ENCODE assay signal across 15 cellular contexts in the genomic region with DNA sequence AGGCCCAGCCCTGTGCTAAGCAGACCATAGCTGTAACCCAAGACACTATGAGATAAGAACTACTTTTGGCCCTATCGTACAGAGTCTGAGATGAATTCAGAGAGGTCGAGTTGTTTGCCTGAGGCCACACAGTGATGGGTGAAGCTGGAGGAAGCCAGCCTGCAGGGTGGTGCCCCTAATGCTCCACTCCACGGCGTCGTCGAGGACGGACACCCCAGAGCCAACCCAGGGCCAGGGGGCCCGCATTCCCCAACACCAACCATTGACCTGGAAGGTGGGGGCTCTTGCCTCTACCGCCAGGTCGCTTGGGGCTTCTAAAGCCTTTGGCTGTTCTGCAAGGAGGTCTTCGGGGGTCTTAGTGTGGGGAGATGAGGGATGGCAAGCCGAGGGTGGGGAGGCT.
"Had no signal": no experiment of that assay in that cellular context is flagged by ENCODE, and none has a peak within 500 bp of the region (broad histone marks: within the 10 kb centered on the region; RNA-seq: fewer than 3 reads in every experiment).

No MANE protein-coding gene starts in this region.

- H3K27me3 Mint-ChIP-seq: activated CD4-positive, alpha-beta T cell treated with anti-CD3 and anti-CD28 coated beads, Interleukin-2, amount 10 ng/mL, durations not matched to agents 24 days and 14 days had no signal

- DNase-seq: activated CD4-positive, alpha-beta T cell treated with anti-CD3 and anti-CD28 coated beads, Interleukin-2, amount 10 ng/mL, durations not matched to agents 24 days and 14 days; activated CD8-positive, alpha-beta T cell treated with anti-CD3 and anti-CD28 coated beads for 36 hours; activated naive CD4-positive, alpha-beta T cell treated with anti-CD3 and anti-CD28 coated beads, Interleukin-2, amount 10 ng/mL, durations not matched to agents 7 days and 5 days; activated naive CD8-positive, alpha-beta T cell treated with anti-CD3 and anti-CD28 coated beads, Interleukin-2, amount 50 U/mL, for 24 hours; activated T-cell treated with anti-CD3 and anti-CD28 coated beads, Interleukin-2, amount 50 U/mL, for 4 hours; central memory CD4-positive, alpha-beta T cell; foreskin melanocyte; glutamatergic neuron; stimulated activated CD4-positive, alpha-beta T cell treated with anti-CD3 and anti-CD28 coated beads, Interleukin-15, amount 100 ng/mL, for 24 hours; stimulated activated CD4-positive, alpha-beta T cell treated with anti-CD3 and anti-CD28 coated beads, Interleukin-2, amount 100 ng/mL, for 48 hours; T1000 had no signal

- H3K36me3 Mint-ChIP-seq: activated naive CD4-positive, alpha-beta T cell treated with anti-CD3 and anti-CD28 coated beads, Interleukin-2, amount 10 ng/mL, durations not matched to agents 7 days and 5 days; brain; mesothelial cell of epicardium had no signal

- H3K9me3 Mint-ChIP-seq: activated CD4-positive, alpha-beta T cell treated with anti-CD3 and anti-CD28 coated beads, Interleukin-2, amount 10 ng/mL, durations not matched to agents 24 days and 14 days; activated CD8-positive, alpha-beta T cell treated with anti-CD3 and anti-CD28 coated beads for 36 hours; activated naive CD4-positive, alpha-beta T cell treated with anti-CD3 and anti-CD28 coated beads, Interleukin-2, amount 10 ng/mL, durations not matched to agents 7 days and 5 days; activated naive CD8-positive, alpha-beta T cell treated with anti-CD3 and anti-CD28 coated beads, Interleukin-2, amount 50 U/mL, for 24 hours; activated T-cell treated with anti-CD3 and anti-CD28 coated beads, Interleukin-2, amount 50 U/mL, for 4 hours; mesothelial cell of epicardium; nephron had no signal

- H3K4me3 Mint-ChIP-seq: activated CD4-positive, alpha-beta T cell treated with anti-CD3 and anti-CD28 coated beads, Interleukin-2, amount 10 ng/mL, durations not matched to agents 24 days and 14 days; activated CD8-positive, alpha-beta T cell treated with anti-CD3 and anti-CD28 coated beads for 36 hours; activated naive CD4-positive, alpha-beta T cell treated with anti-CD3 and anti-CD28 coated beads, Interleukin-2, amount 10 ng/mL, durations not matched to agents 7 days and 5 days; activated naive CD8-positive, alpha-beta T cell treated with anti-CD3 and anti-CD28 coated beads, Interleukin-2, amount 50 U/mL, for 24 hours; activated T-cell treated with anti-CD3 and anti-CD28 coated beads, Interleukin-2, amount 50 U/mL, for 4 hours; brain; mesothelial cell of epicardium; nephron had no signal

- H3K27ac Mint-ChIP-seq: activated CD4-positive, alpha-beta T cell treated with anti-CD3 and anti-CD28 coated beads, Interleukin-2, amount 10 ng/mL, durations not matched to agents 24 days and 14 days; activated CD8-positive, alpha-beta T cell treated with anti-CD3 and anti-CD28 coated beads for 36 hours; activated naive CD4-positive, alpha-beta T cell treated with anti-CD3 and anti-CD28 coated beads, Interleukin-2, amount 10 ng/mL, durations not matched to agents 7 days and 5 days; activated naive CD8-positive, alpha-beta T cell treated with anti-CD3 and anti-CD28 coated beads, Interleukin-2, amount 50 U/mL, for 24 hours; brain; mesothelial cell of epicardium; nephron; progenitor cell of endocrine pancreas had no signal

- ATAC-seq: activated CD8-positive, alpha-beta T cell treated with anti-CD3 and anti-CD28 coated beads for 36 hours; activated naive CD8-positive, alpha-beta T cell treated with anti-CD3 and anti-CD28 coated beads, Interleukin-2, amount 50 U/mL, for 24 hours; activated T-cell treated with anti-CD3 and anti-CD28 coated beads, Interleukin-2, amount 50 U/mL, for 4 hours had no signal
